Comparison of ENCODE assay signal across 2 cellular contexts in genomic region chr4:168794881-168795280, GRCh38.
TF ChIP-seq lines count a peak whose summit lies in the region.

No MANE protein-coding gene starts in this region.

TF ChIP-seq in HepG2, 621 proteins besides CTCF, POLR2A, EP300 and RAD21:
- TF ChIP-seq ZNF691 (CRISPR knock-in tag; IDR thresholded peaks at IDR 0.05; ENCODE audit: borderline replicate concordance, low read depth) (no peak), ZNF605 (CRISPR knock-in tag; IDR thresholded peaks at IDR 0.05) (no peak), ZNF564 (CRISPR knock-in tag; IDR thresholded peaks at IDR 0.05) (peak; percentile 46; the same call in 1 of the 2 replicates)

TF ChIP-seq in GM12878, 131 proteins besides CTCF, POLR2A, EP300 and RAD21:
- TF ChIP-seq RCOR1 (conservative IDR thresholded peaks at IDR 0.05; ENCODE audit: low read depth, low read length) (no peak), EZH2 (IDR thresholded peaks at IDR 0.05; ENCODE audit: borderline replicate concordance, control insufficient read depth, low read depth, low read length) (no peak), ATF2 (IDR thresholded peaks at IDR 0.05; ENCODE audit: low read length) (no peak), MEF2A (IDR thresholded peaks at IDR 0.05; ENCODE audit: insufficient read depth, low read depth, low read length) (no peak), MTA2 (IDR thresholded peaks at IDR 0.05; ENCODE audit: low read depth) (no peak), JUND (IDR thresholded peaks at IDR 0.05; ENCODE audit: low read depth, low read length) (no peak), RUNX3 (IDR thresholded peaks at IDR 0.05; ENCODE audit: low read length) (no peak), E2F4 (IDR thresholded peaks at IDR 0.05; ENCODE audit: low read depth, low read length) (no peak), ZNF274 (IDR thresholded peaks at IDR 0.05; ENCODE audit: insufficient read depth, insufficient read length) (no peak), E2F8 (IDR thresholded peaks at IDR 0.05; ENCODE audit: low read depth, partially characterized antibody) (no peak), TCF3 (IDR thresholded peaks at IDR 0.05; ENCODE audit: borderline replicate concordance, insufficient read depth, low read depth, low read length) (no peak), USF2 (IDR thresholded peaks at IDR 0.05; ENCODE audit: borderline replicate concordance, low read depth, low read length) (no peak), ATF3 (IDR thresholded peaks at IDR 0.05; ENCODE audit: borderline replicate concordance, extremely low read depth, low read depth, low read length) (no peak), IKZF2 (IDR thresholded peaks at IDR 0.05) (no peak)
